9 cellular contexts compared by ENCODE assay signal in genomic region chr4:168569066-168569908, GRCh38.
DNase-seq lines count a peak whose midpoint lies in the region; ATAC-seq, FAIRE-seq and TF ChIP-seq lines count a peak whose summit lies in the region.
"Had no signal": no experiment of that assay in that cellular context is flagged by ENCODE, and none has a peak within 500 bp of the region (broad histone marks: within the 10 kb centered on the region; RNA-seq: fewer than 3 reads in every experiment).

No MANE protein-coding gene starts in this region.

- H3K4me3 ChIP-seq in kidney (ENCODE audit: low read length in 2 of 2): no peak overlapping the region

- TF ChIP-seq CTCF in VCaP (conservative IDR thresholded peaks at IDR 0.05) (no peak), natural killer cell (IDR thresholded peaks at IDR 0.05) (no peak), kidney (IDR thresholded peaks at IDR 0.05; ENCODE audit: borderline replicate concordance, extremely low read depth, insufficient read depth) (no peak)

- peaks cover 3 to 6% of the 10 kb centered on the region in 2 donors for H3K27me3 Mint-ChIP-seq in natural killer cell (ENCODE audit: low read depth in 2 of 2)

- no peak overlapping the region for H3K4me3 Mint-ChIP-seq in natural killer cell

- no peaks in the 10 kb centered on the region for H3K4me1 Mint-ChIP-seq in natural killer cell

- DNase-seq in Right ventricle myocardium superior (no peak), cardiac septum (ENCODE audit: low spot score) (no peak), urothelium cell line (ENCODE audit: low spot score) (peak; percentile 75), natural killer cell (no peak), iPS-NIHi11 (ENCODE audit: low spot score) (no peak), kidney (no peak)
- DNase-seq: DND-41 had no signal

- peak; percentile 24 for FAIRE-seq in islet of Langerhans (lab: Jason Lieb, UNC)
- peak; percentile 88 for FAIRE-seq in urothelium cell line (lab: Jason Lieb, UNC)
- no peak for FAIRE-seq in kidney (lab: Jason Lieb, UNC)

- H3K4me1 ChIP-seq in kidney (ENCODE audit: control insufficient read depth in 1 of 2, insufficient read depth in 1 of 2, low read depth in 1 of 2, low read length in 2 of 2): no peaks in the 10 kb centered on the region

- H3K9me3 Mint-ChIP-seq in natural killer cell: no peaks in the 10 kb centered on the region

- ATAC-seq in Right ventricle myocardium superior (ENCODE audit: poor library complexity) (peak; percentile 96), natural killer cell (no peak)

- H3K27ac ChIP-seq in VCaP (peak overlapping the region; percentile 38), kidney (ENCODE audit: low read depth in 2 of 2, low read length in 2 of 2) (no peak overlapping the region)

- H3K9me3 ChIP-seq in kidney (ENCODE audit: control insufficient read depth in 1 of 2, low read length in 2 of 2): no peaks in the 10 kb centered on the region

- no peak overlapping the region for H3K9ac ChIP-seq in kidney (ENCODE audit: low read length in 2 of 2)

- H3K36me3 ChIP-seq in kidney (ENCODE audit: control insufficient read depth in 1 of 2, insufficient read depth in 2 of 2, low read length in 2 of 2): no peaks in the 10 kb centered on the region

- intact Hi-C loops in Right ventricle myocardium superior (cut with DNase I): no loop called here
- intact Hi-C loops in cardiac septum (cut with DNase I): no loop called here
- intact Hi-C loops in natural killer cell (cut with micrococcal nuclease): no loop called here
- intact Hi-C loops in kidney (cut with DNase I): no loop called here

- no peaks in the 10 kb centered on the region for H3K36me3 Mint-ChIP-seq in natural killer cell

- H3K27ac Mint-ChIP-seq in natural killer cell: no peak overlapping the region
